In the genomic region with DNA sequence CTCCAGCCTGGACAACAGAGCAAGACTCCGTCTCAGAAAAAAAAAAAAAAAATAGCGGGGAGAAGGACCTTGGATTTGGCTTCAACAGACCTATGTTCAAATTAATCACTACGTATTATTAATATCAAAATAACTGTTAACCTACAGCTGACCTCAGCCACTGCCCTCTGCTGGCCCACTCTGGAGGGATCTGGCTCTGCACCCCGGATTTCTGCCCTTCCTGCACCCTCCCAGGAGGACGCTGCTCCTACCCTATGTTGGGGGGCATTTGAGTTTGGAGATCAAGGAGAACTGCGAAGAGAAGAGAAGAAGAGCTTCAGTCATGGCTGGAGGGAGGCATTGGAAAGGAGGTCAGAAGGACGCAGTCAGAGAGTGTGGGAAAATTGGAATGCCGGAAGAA, we compare ENCODE assay signal across 1 cellular context.
TF ChIP-seq lines count a peak whose summit lies in the region.

No MANE protein-coding gene starts in this region.

TF ChIP-seq in Ishikawa, 13 proteins besides CTCF, POLR2A, EP300 and RAD21 (continued from another document):
- TF ChIP-seq TCF12 (IDR thresholded peaks at IDR 0.05; ENCODE audit: low read depth) (no peak), FOXM1 (IDR thresholded peaks at IDR 0.05; ENCODE audit: borderline replicate concordance, low read depth) (no peak), USF1 (IDR thresholded peaks at IDR 0.05) (no peak), REST (IDR thresholded peaks at IDR 0.05; ENCODE audit: low read depth) (no peak), CEBPB (IDR thresholded peaks at IDR 0.05) (no peak)
